34 cellular contexts compared by ENCODE assay signal in the genomic region with DNA sequence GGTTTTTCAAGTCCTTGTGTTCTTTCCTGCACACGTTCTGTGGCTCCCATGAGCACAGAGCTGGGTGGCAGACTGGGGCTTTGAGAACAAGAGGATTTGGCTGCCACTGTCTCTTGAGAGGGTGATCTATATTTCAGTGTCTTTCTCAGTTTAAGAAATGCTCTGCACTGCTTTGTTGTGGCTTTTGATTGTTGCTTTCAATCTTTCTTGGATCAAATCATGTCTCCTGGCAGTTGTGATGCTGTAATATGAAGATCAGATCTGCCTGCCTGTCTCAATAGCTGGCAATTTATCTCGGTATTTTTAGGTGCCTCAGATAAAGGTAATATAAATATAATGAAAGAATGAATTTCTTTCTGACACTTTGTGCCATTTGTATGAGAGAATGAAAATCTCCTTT.
"Had no signal": no experiment of that assay in that cellular context is flagged by ENCODE, and none has a peak within 500 bp of the region (broad histone marks: within the 10 kb centered on the region; RNA-seq: fewer than 3 reads in every experiment).

No MANE protein-coding gene starts in this region.

- H3K27me3 ChIP-seq: MG63 had no signal

- DNase-seq: Karpas-422, Kasumi-1, MG63, MM.1S, MV-4-11, NCI-H1048, NCI-H1092, NCI-H1092 treated with DMSO at 0.1 percent for 48 hours, NCI-H1105, NCI-H1105 treated with DMSO at 0.1 percent for 48 hours, NCI-H1417, NCI-H1417 treated with DMSO at 0.1 percent for 48 hours, NCI-H1436, NCI-H1436 treated with DMSO at 0.1 percent for 48 hours, NCI-H146, NCI-H1694, NCI-H1694 treated with DMSO at 0.1 percent for 48 hours, NCI-H187, NCI-H187 treated with DMSO at 0.1 percent for 48 hours, NCI-H1930, NCI-H2029, NCI-H2029 treated with DMSO at 0.1 percent for 48 hours, NCI-H2081, NCI-H2081 treated with DMSO at 0.1 percent for 48 hours, NCI-H2107, NCI-H2171, NCI-H2171 treated with DMSO at 0.1 percent for 48 hours, NCI-H2227 treated with DMSO at 0.1 percent for 48 hours, NCI-H226, NCI-H345, NCI-H446, NCI-H446 treated with DMSO at 0.1 percent for 48 hours, NCI-H510A, NCI-H510A treated with DMSO at 0.1 percent for 48 hours had no signal

- H3K9me3 ChIP-seq: MG63 had no signal

- H3K36me3 ChIP-seq: MG63 had no signal

- H3K4me3 ChIP-seq: MG63 had no signal
